In the genomic region with DNA sequence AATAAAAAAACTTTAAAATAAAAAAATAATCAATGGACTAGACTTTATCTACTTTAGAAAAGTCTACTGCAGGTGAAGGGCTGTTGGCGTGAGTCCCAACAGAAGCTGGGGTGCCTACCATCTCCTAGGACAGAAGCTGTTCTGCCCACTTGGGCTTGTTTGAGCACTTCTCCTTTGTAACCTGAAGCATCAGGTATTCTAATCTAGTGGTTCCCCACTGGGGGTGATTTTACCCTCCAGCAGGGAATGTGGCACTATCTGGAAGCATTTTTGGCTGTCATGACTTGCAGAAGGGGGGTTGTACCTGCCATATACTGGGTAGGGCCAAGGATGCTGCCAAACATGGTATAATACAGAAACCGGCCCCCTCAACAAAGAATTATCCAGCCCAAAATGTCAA, we compare ENCODE assay signal across 16 cellular contexts.
"Had no signal": no experiment of that assay in that cellular context is flagged by ENCODE, and none has a peak within 500 bp of the region (broad histone marks: within the 10 kb centered on the region; RNA-seq: fewer than 3 reads in every experiment).

No MANE protein-coding gene starts in this region.

- H3K4me3 ChIP-seq: ascending aorta, esophagus muscularis mucosa, left lung, ovary, suprapubic skin, upper lobe of right lung had no signal

- FAIRE-seq: bronchial epithelial cell, islet of Langerhans had no signal

- H3K27me3 Mint-ChIP-seq: activated CD4-positive, alpha-beta memory T cell treated with anti-CD3 and anti-CD28 coated beads, Interleukin-2, amount 10 ng/mL, durations not matched to agents 7 days and 5 days; activated CD4-positive, alpha-beta T cell treated with anti-CD3 and anti-CD28 coated beads for 36 hours; activated naive CD8-positive, alpha-beta T cell treated with anti-CD3 and anti-CD28 coated beads, Interleukin-2, amount 50 U/mL, for 24 hours; memory B cell had no signal

- H3K36me3 ChIP-seq: ascending aorta, esophagus muscularis mucosa, left lung, ovary, suprapubic skin, upper lobe of right lung had no signal

- DNase-seq: activated CD4-positive, alpha-beta memory T cell treated with anti-CD3 and anti-CD28 coated beads, Interleukin-2, amount 10 ng/mL, durations not matched to agents 7 days and 5 days; activated CD4-positive, alpha-beta T cell treated with anti-CD3 and anti-CD28 coated beads for 36 hours; activated naive CD8-positive, alpha-beta T cell treated with anti-CD3 and anti-CD28 coated beads, Interleukin-2, amount 50 U/mL, for 24 hours; left lung; ovary; stimulated activated CD4-positive, alpha-beta T cell treated with anti-CD3 and anti-CD28 coated beads, Interleukin-4, amount 100 ng/mL, for 1 hour; stimulated activated CD8-positive, alpha-beta memory T cell treated with anti-CD3 and anti-CD28 coated beads, Interleukin-4, amount 100 ng/mL, for 48 hours; stimulated activated naive CD8-positive, alpha-beta T cell treated with anti-CD3 and anti-CD28 coated beads, Interleukin-15, Interleukin-2, amounts not matched to agents 100 U/mL and 50 U/mL, for 24 hours; upper lobe of right lung had no signal

- H3K9me3 Mint-ChIP-seq: activated naive CD8-positive, alpha-beta T cell treated with anti-CD3 and anti-CD28 coated beads, Interleukin-2, amount 50 U/mL, for 24 hours; memory B cell; neural crest cell had no signal

- ATAC-seq: activated naive CD8-positive, alpha-beta T cell treated with anti-CD3 and anti-CD28 coated beads, Interleukin-2, amount 50 U/mL, for 24 hours; left lung; stimulated activated naive CD8-positive, alpha-beta T cell treated with anti-CD3 and anti-CD28 coated beads, Interleukin-15, Interleukin-2, amounts not matched to agents 100 U/mL and 50 U/mL, for 24 hours; upper lobe of right lung had no signal

- H3K36me3 Mint-ChIP-seq: memory B cell had no signal

- H3K4me3 Mint-ChIP-seq: activated CD4-positive, alpha-beta memory T cell treated with anti-CD3 and anti-CD28 coated beads, Interleukin-2, amount 10 ng/mL, durations not matched to agents 7 days and 5 days; activated CD4-positive, alpha-beta T cell treated with anti-CD3 and anti-CD28 coated beads for 36 hours; activated naive CD8-positive, alpha-beta T cell treated with anti-CD3 and anti-CD28 coated beads, Interleukin-2, amount 50 U/mL, for 24 hours; memory B cell; neural crest cell had no signal

- H3K27ac ChIP-seq: ascending aorta, esophagus muscularis mucosa, left lung, ovary, suprapubic skin, upper lobe of right lung had no signal

- H3K27ac Mint-ChIP-seq: activated CD4-positive, alpha-beta memory T cell treated with anti-CD3 and anti-CD28 coated beads, Interleukin-2, amount 10 ng/mL, durations not matched to agents 7 days and 5 days; activated naive CD8-positive, alpha-beta T cell treated with anti-CD3 and anti-CD28 coated beads, Interleukin-2, amount 50 U/mL, for 24 hours; memory B cell had no signal

- H3K9me3 ChIP-seq: ascending aorta, esophagus muscularis mucosa, left lung, ovary, suprapubic skin, upper lobe of right lung had no signal

- H3K27me3 ChIP-seq: ascending aorta, esophagus muscularis mucosa, left lung, ovary, suprapubic skin, upper lobe of right lung had no signal

- H3K4me1 ChIP-seq: ascending aorta had no signal
